28 cellular contexts compared by ENCODE assay signal in genomic region chr3:124893526-124893925, GRCh38. TPM values are rescaled to one million over a fixed set of nuclear protein-coding genes. Genes with fewer than 3 reads are reported as not detected.
"Had no signal": no experiment of that assay in that cellular context is flagged by ENCODE, and none has a peak within 500 bp of the region (broad histone marks: within the 10 kb centered on the region; RNA-seq: fewer than 3 reads in every experiment).

No MANE protein-coding gene starts in this region.

- H3K9me3 Mint-ChIP-seq: activated naive CD8-positive, alpha-beta T cell treated with anti-CD3 and anti-CD28 coated beads for 36 hours; activated T-cell treated with anti-CD3 and anti-CD28 coated beads, Interleukin-2, amount 50 U/mL, for 4 hours; dendritic cell treated with granulocyte-macrophage colony-stimulating factor and Interleukin-4, amounts not matched to agents 40 ng/mL and 50 ng/mL, for 4 days; T-cell had no signal

- H3K4me3 ChIP-seq: heart left ventricle, upper lobe of left lung had no signal

- H3K4me1 Mint-ChIP-seq: activated naive CD8-positive, alpha-beta T cell treated with anti-CD3 and anti-CD28 coated beads for 36 hours; naive B cell; T-cell had no signal

- H3K27ac Mint-ChIP-seq: activated naive CD8-positive, alpha-beta T cell treated with anti-CD3 and anti-CD28 coated beads for 36 hours; dendritic cell treated with granulocyte-macrophage colony-stimulating factor and Interleukin-4, amounts not matched to agents 40 ng/mL and 50 ng/mL, for 4 days; naive B cell; T-cell had no signal

- H3K9me3 ChIP-seq: heart left ventricle, upper lobe of left lung had no signal

- FAIRE-seq: endometrium, islet of Langerhans had no signal

- DNase-seq: activated CD4-positive, alpha-beta T cell treated with anti-CD3 and anti-CD28 coated beads for 1 hour; activated CD8-positive, alpha-beta memory T cell treated with anti-CD3 and anti-CD28 coated beads, Interleukin-2, amount 50 U/mL, for 4 hours; activated naive CD4-positive, alpha-beta T cell treated with Interleukin-2 at 50 U/mL for 16 hours; activated naive CD8-positive, alpha-beta T cell treated with anti-CD3 and anti-CD28 coated beads for 36 hours; activated T-cell treated with anti-CD3 and anti-CD28 coated beads, Interleukin-2, amount 50 U/mL, for 4 hours; amniotic stem cell; effector CD4-positive, alpha-beta T cell; erythroblast; heart left ventricle; left cardiac atrium; mesenchymal stem cell; naive B cell; posterior cingulate gyrus; stimulated activated CD4-positive, alpha-beta T cell treated with anti-CD3 and anti-CD28 coated beads, Interleukin-2, amount 100 ng/mL, for 48 hours; stimulated activated CD8-positive, alpha-beta memory T cell treated with anti-CD3 and anti-CD28 coated beads, Interleukin-4, amount 100 ng/mL, for 48 hours; stimulated activated naive CD4-positive, alpha-beta T cell; T-cell; upper lobe of left lung had no signal

- ATAC-seq: activated T-cell treated with anti-CD3 and anti-CD28 coated beads, Interleukin-2, amount 50 U/mL, for 4 hours; left cardiac atrium; sciatic nerve; SK-N-SH treated with all-trans-retinoic acid at 6 μM for 48 hours; T-cell had no signal

- H3K4me3 Mint-ChIP-seq: activated naive CD8-positive, alpha-beta T cell treated with anti-CD3 and anti-CD28 coated beads for 36 hours; activated T-cell treated with anti-CD3 and anti-CD28 coated beads, Interleukin-2, amount 50 U/mL, for 4 hours; dendritic cell treated with granulocyte-macrophage colony-stimulating factor and Interleukin-4, amounts not matched to agents 40 ng/mL and 50 ng/mL, for 4 days; naive B cell; T-cell had no signal

- H3K4me1 ChIP-seq: upper lobe of left lung had no signal

- H3K27ac ChIP-seq: heart left ventricle, upper lobe of left lung had no signal

- H3K36me3 ChIP-seq: heart left ventricle, upper lobe of left lung had no signal

- H3K27me3 ChIP-seq: heart left ventricle, upper lobe of left lung had no signal

- H3K36me3 Mint-ChIP-seq: activated naive CD8-positive, alpha-beta T cell treated with anti-CD3 and anti-CD28 coated beads for 36 hours; T-cell had no signal

RNA-seq across cellular contexts. Expression of gene MUC13, which starts 41.0 kb away (rescaled TPM):
- total RNA-seq: activated naive CD8-positive, alpha-beta T cell treated with anti-CD3 and anti-CD28 coated beads for 36 hours; chondrocyte; left cardiac atrium; lower leg skin; omental fat pad; renal cortical epithelial cell; sciatic nerve had no signal
- polyA plus RNA-seq: neural cell had no signal
